In genomic region chr3:62098646-62099365, GRCh38 we compare ENCODE assay signal across 2 cellular contexts.
TF ChIP-seq lines count a peak whose summit lies in the region.

No MANE protein-coding gene starts in this region.

TF ChIP-seq in WTC11, 78 proteins besides CTCF, POLR2A, EP300 and RAD21 (continued from another document):
- TF ChIP-seq RELA (CRISPR knock-in tag; IDR thresholded peaks at IDR 0.05; ENCODE audit: borderline replicate concordance): no peak
- TF ChIP-seq ARID4B (CRISPR knock-in tag; IDR thresholded peaks at IDR 0.05; ENCODE audit: borderline replicate concordance): no peak
- TF ChIP-seq, protein P1, sequence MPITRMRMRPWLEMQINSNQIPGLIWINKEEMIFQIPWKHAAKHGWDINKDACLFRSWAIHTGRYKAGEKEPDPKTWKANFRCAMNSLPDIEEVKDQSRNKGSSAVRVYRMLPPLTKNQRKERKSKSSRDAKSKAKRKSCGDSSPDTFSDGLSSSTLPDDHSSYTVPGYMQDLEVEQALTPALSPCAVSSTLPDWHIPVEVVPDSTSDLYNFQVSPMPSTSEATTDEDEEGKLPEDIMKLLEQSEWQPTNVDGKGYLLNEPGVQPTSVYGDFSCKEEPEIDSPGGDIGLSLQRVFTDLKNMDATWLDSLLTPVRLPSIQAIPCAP (CRISPR knock-in tag; IDR thresholded peaks at IDR 0.05): no peak
- TF ChIP-seq ZNF219 (CRISPR knock-in tag; IDR thresholded peaks at IDR 0.05; ENCODE audit: borderline replicate concordance): no peak

TF ChIP-seq in SK-N-SH, 30 proteins besides CTCF, POLR2A, EP300 and RAD21 (continued from another document):
- TF ChIP-seq, protein P2, sequence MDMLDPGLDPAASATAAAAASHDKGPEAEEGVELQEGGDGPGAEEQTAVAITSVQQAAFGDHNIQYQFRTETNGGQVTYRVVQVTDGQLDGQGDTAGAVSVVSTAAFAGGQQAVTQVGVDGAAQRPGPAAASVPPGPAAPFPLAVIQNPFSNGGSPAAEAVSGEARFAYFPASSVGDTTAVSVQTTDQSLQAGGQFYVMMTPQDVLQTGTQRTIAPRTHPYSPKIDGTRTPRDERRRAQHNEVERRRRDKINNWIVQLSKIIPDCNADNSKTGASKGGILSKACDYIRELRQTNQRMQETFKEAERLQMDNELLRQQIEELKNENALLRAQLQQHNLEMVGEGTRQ (IDR thresholded peaks at IDR 0.05; ENCODE audit: borderline replicate concordance, low read depth, low read length): no peak
- no peak for TF ChIP-seq MEF2A (IDR thresholded peaks at IDR 0.05; ENCODE audit: borderline replicate concordance, low read depth)
- no peak for TF ChIP-seq PBX3 (IDR thresholded peaks at IDR 0.05)
- TF ChIP-seq GABPA (IDR thresholded peaks at IDR 0.05; ENCODE audit: low read depth): no peak
- no peak for TF ChIP-seq SIN3A (IDR thresholded peaks at IDR 0.05; ENCODE audit: borderline replicate concordance, low read depth, low read length)
